In genomic region chr9:91896513-91897121, GRCh38 we compare ENCODE assay signal across 10 cellular contexts. TPM values are rescaled to one million over a fixed set of nuclear protein-coding genes. Genes with fewer than 3 reads are reported as not detected.
A peak's percentile ranks its signal among the peaks of the same experiment; 100 is the strongest.
DNase-seq lines count a peak whose midpoint lies in the region; ATAC-seq and TF ChIP-seq lines count a peak whose summit lies in the region.
"Had no signal": no experiment of that assay in that cellular context is flagged by ENCODE, and none has a peak within 500 bp of the region (broad histone marks: within the 10 kb centered on the region; RNA-seq: fewer than 3 reads in every experiment).

No MANE protein-coding gene starts in this region.

- H3K9me3 ChIP-seq in body of pancreas (no peaks in the 10 kb centered on the region), thyroid gland (no peaks in the 10 kb centered on the region)

- peaks cover 61% of the 10 kb centered on the region for H3K4me1 ChIP-seq in body of pancreas
- H3K4me1 ChIP-seq in thyroid gland = peaks cover 57 to 82% of the 10 kb centered on the region in 2 donors

- peak overlapping the region in 3 of 4 donors; percentile 25 to 53 (median 40) for H3K27ac ChIP-seq in body of pancreas
- H3K27ac ChIP-seq in thyroid gland = peak overlapping the region; percentile 68 to 86 (median 79)

- no peak for TF ChIP-seq POLR2A in body of pancreas (IDR thresholded peaks at IDR 0.05)
- peak in 1 of 2 donors; percentile 18 for TF ChIP-seq POLR2A in thyroid gland (IDR thresholded peaks at IDR 0.05)

- H3K27me3 ChIP-seq in body of pancreas (no peaks in the 10 kb centered on the region), thyroid gland (no peaks in the 10 kb centered on the region)

- intact Hi-C loops in body of pancreas (cut with DNase I) (no loop called here), thyroid gland (cut with DNase I) (no loop called here)

- DNase-seq in NCI-H1417 (lab: John Stamatoyannopoulos, UW) (peak; percentile 2 to 46 (median 23)), NCI-H1417 treated with DMSO at 0.1 percent for 48 hours (lab: John Stamatoyannopoulos, UW) (no peak), body of pancreas (peak; percentile 52 to 78 (median 73)), iris pigment epithelial cell (ENCODE audit: low read depth) (peak; percentile 63), thyroid gland (peak; percentile 90 to 92), T1000 (lab: John Stamatoyannopoulos, UW) (no peak)
- DNase-seq: 8988T; stimulated activated CD4-positive, alpha-beta T cell treated with anti-CD3 and anti-CD28 coated beads, Interleukin-4, amount 100 ng/mL, for 4 hours had no signal

- H3K4me3 ChIP-seq in body of pancreas (no peak overlapping the region), thyroid gland (replicated peaks in 1 of 3) (no peak overlapping the region)

- no peaks in the 10 kb centered on the region for H3K36me3 ChIP-seq in body of pancreas (replicated peaks in 1 of 2; ENCODE audit: insufficient read depth in 1 of 2, low read depth in 2 of 2)
- H3K36me3 ChIP-seq in thyroid gland = no peaks in the 10 kb centered on the region

- TF ChIP-seq CTCF in body of pancreas (IDR thresholded peaks at IDR 0.05) (no peak), thyroid gland (IDR thresholded peaks at IDR 0.05) (no peak)

- peak; percentile 77 for ATAC-seq in body of pancreas
- ATAC-seq in HG02763 (IDR thresholded peaks at IDR 0.05; ENCODE audit: unreplicated experiment) = no peak
- no peak for ATAC-seq in GM18867 (IDR thresholded peaks at IDR 0.05; ENCODE audit: unreplicated experiment)

- WGBS in body of pancreas, 2 donors = 10 to 25% methylated on average over 11 of the region's 11 CpGs
- WGBS in thyroid gland, 2 donors = 10 to 12% methylated on average over 11 of the region's 11 CpGs

RNA-seq across cellular contexts. Expression of gene ROR2, which starts 53.4 kb away (rescaled TPM):
- 1 to 10 TPM; 4.0 to 5.4 TPM for total RNA-seq in body of pancreas
- total RNA-seq in thyroid gland = 10 to 100 TPM in 3 of 4 donors, 1 to 10 TPM in 1; 9.5 to 17.7 (median 15.9) TPM

Comparison
In these comparisons a context has a peak if more than half of its experiments do, and no peak if none do; other contexts are left out.
1. DNase-seq: peak in NCI-H1417 (3 of 3), body of pancreas (4 of 4), iris pigment epithelial cell (single experiment) and thyroid gland (2 of 2); none in NCI-H1417 treated with DMSO at 0.1 percent for 48 hours (single experiment) and T1000 (single experiment).